Comparison of ENCODE assay signal across 8 cellular contexts in the genomic region with DNA sequence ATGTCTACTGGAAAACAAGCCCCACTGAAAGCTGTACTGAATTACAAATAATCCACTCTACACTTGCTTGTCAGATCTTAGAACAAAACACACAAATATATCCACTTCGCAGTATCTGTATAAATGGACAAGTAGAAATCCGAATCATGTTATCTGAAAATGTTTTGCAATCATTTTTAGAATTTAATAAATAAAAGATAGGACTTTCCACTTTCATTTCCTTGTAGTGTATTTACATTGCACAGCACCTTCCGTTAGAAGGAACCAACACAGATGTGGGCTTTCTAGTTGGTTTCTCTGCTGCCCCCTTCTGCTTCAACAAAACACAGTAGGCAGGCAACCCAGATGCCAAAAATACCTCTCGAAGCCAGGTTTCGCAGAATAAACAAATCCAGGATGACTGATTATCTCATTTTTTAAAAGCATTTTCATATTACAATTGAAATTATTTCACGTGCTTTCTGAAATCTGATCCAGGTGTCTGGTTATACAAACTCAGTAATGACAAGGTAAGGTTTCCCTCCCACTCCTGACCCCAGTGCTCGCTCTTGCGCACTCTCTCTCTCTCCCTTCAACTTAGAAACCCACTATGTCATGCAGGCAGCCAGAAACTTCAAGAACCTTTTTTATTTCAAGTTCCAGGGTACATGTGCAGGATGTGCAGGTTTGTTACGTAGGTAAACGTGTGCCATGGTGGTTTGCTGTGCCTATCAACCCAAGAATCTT.
DNase-seq lines count a peak whose midpoint lies in the region; ATAC-seq and TF ChIP-seq lines count a peak whose summit lies in the region.

No MANE protein-coding gene starts in this region.

- H3K23ac ChIP-seq in mesenchymal stem cell (ENCODE audit: low read length in 2 of 2), result no peak overlapping the region

- no peak overlapping the region for H2BK12ac ChIP-seq in mesenchymal stem cell (ENCODE audit: low read length in 2 of 2)

- H3K9me3 ChIP-seq in mesenchymal stem cell (ENCODE audit: control insufficient read depth, low read length), result no peaks in the 10 kb centered on the region
- H3K9me3 ChIP-seq in gastrocnemius medialis, result no peaks in the 10 kb centered on the region

- TF ChIP-seq POLR2A in gastrocnemius medialis (IDR thresholded peaks at IDR 0.05), result no peak

- no peak overlapping the region for H3K4me2 ChIP-seq in mesenchymal stem cell (ENCODE audit: low read length, poor library complexity, severe bottlenecking)

- H2AFZ ChIP-seq in mesenchymal stem cell (ENCODE audit: low read depth, low read length), result no peak overlapping the region

- no peak overlapping the region for H4K91ac ChIP-seq in mesenchymal stem cell (ENCODE audit: low read length)

- no peak overlapping the region for H3K27ac ChIP-seq in C4-2B
- H3K27ac ChIP-seq in VCaP, result no peak overlapping the region
- no peak overlapping the region for H3K27ac ChIP-seq in mesenchymal stem cell (ENCODE audit: low read length, poor library complexity, severe bottlenecking)
- H3K27ac ChIP-seq in gastrocnemius medialis, result no peak overlapping the region

- H3K4ac ChIP-seq in mesenchymal stem cell (ENCODE audit: low read depth in 1 of 2, low read length in 2 of 2), result no peak overlapping the region

- in situ Hi-C loops in gastrocnemius medialis (cut with MboI; ENCODE audit: low sequenced_read_pairs in 4 of 4), result no loop called here

- H3K4me1 ChIP-seq in mesenchymal stem cell (ENCODE audit: control insufficient read depth, insufficient read depth, low read depth, low read length), result peaks cover 1% of the 10 kb centered on the region
- no peaks in the 10 kb centered on the region for H3K4me1 ChIP-seq in gastrocnemius medialis

- H2BK5ac ChIP-seq in mesenchymal stem cell (ENCODE audit: low read depth, low read length, poor library complexity, severe bottlenecking), result no peak overlapping the region

- H3K9ac ChIP-seq in mesenchymal stem cell (ENCODE audit: low read length), result no peak overlapping the region

- H2AK5ac ChIP-seq in mesenchymal stem cell (ENCODE audit: low read length, severe bottlenecking), result no peak overlapping the region

- H3K4me3 ChIP-seq in mesenchymal stem cell (ENCODE audit: insufficient read depth in 1 of 2, low read depth in 1 of 2, low read length in 2 of 2) (no peak overlapping the region), gastrocnemius medialis (no peak overlapping the region)

- H3K36me3 ChIP-seq in mesenchymal stem cell (ENCODE audit: control insufficient read depth in 1 of 2, insufficient read depth in 2 of 2, low read depth in 1 of 2, low read length in 2 of 2), result no peaks in the 10 kb centered on the region
- no peaks in the 10 kb centered on the region for H3K36me3 ChIP-seq in gastrocnemius medialis

- H3K18ac ChIP-seq in mesenchymal stem cell (ENCODE audit: low read depth in 1 of 2, low read length in 2 of 2), result no peak overlapping the region

- TF ChIP-seq CTCF in C4-2B (conservative IDR thresholded peaks at IDR 0.05) (peak; percentile 78), VCaP (conservative IDR thresholded peaks at IDR 0.05) (peak; percentile 81), gastrocnemius medialis (IDR thresholded peaks at IDR 0.05 in 4 of 5, conservative IDR thresholded peaks at IDR 0.05 in 1 of 5) (peak in 1 of 5 experiments; percentile 26)

- 46% methylated on average over 5 of the region's 10 CpGs for WGBS in mesenchymal stem cell

- H3K79me1 ChIP-seq in mesenchymal stem cell (replicated peaks; ENCODE audit: low read length, poor library complexity, severe bottlenecking), result peaks cover 1% of the 10 kb centered on the region

- no peak overlapping the region for H2BK120ac ChIP-seq in mesenchymal stem cell (ENCODE audit: low read depth, low read length)

- intact Hi-C loops in gastrocnemius medialis (cut with DNase I; ENCODE audit: low total_unique reads), result no loop called here

- ATAC-seq in GM18867 (IDR thresholded peaks at IDR 0.05; ENCODE audit: unreplicated experiment) (peak; percentile 95), HG03025 (IDR thresholded peaks at IDR 0.05; ENCODE audit: low FRiP score, unreplicated experiment) (peak; percentile 89), gastrocnemius medialis (no peak)

- no peak overlapping the region for H3K14ac ChIP-seq in mesenchymal stem cell (ENCODE audit: low read length in 2 of 2)

- peak overlapping the region; percentile 38 for H4K8ac ChIP-seq in mesenchymal stem cell (ENCODE audit: low read length)

- H3K27me3 ChIP-seq in mesenchymal stem cell (ENCODE audit: control insufficient read depth in 1 of 2, insufficient read depth in 1 of 2, low read length in 2 of 2), result no peaks in the 10 kb centered on the region
- H3K27me3 ChIP-seq in gastrocnemius medialis, result no peaks in the 10 kb centered on the region

- H2BK15ac ChIP-seq in mesenchymal stem cell (ENCODE audit: low read depth, poor library complexity, severe bottlenecking), result no peak overlapping the region

- peak; percentile 18 for DNase-seq in NCI-H2107 (lab: John Stamatoyannopoulos, UW)
- DNase-seq in dermis microvascular lymphatic vessel endothelial cell (ENCODE audit: low read depth in 2 of 2), result peak; percentile 67 to 84
- peak; percentile 67 for DNase-seq in mesenchymal stem cell
- DNase-seq in gastrocnemius medialis, result no peak

Comparison
In these comparisons a context has a peak if more than half of its experiments do, and no peak if none do; other contexts are left out.
1. ATAC-seq: peak in GM18867 (single experiment) and HG03025 (single experiment); none in gastrocnemius medialis (0 of 2).
2. DNase-seq: peak in NCI-H2107 (single experiment), dermis microvascular lymphatic vessel endothelial cell (2 of 2) and mesenchymal stem cell (single experiment); none in gastrocnemius medialis (0 of 2).